In the genomic region with DNA sequence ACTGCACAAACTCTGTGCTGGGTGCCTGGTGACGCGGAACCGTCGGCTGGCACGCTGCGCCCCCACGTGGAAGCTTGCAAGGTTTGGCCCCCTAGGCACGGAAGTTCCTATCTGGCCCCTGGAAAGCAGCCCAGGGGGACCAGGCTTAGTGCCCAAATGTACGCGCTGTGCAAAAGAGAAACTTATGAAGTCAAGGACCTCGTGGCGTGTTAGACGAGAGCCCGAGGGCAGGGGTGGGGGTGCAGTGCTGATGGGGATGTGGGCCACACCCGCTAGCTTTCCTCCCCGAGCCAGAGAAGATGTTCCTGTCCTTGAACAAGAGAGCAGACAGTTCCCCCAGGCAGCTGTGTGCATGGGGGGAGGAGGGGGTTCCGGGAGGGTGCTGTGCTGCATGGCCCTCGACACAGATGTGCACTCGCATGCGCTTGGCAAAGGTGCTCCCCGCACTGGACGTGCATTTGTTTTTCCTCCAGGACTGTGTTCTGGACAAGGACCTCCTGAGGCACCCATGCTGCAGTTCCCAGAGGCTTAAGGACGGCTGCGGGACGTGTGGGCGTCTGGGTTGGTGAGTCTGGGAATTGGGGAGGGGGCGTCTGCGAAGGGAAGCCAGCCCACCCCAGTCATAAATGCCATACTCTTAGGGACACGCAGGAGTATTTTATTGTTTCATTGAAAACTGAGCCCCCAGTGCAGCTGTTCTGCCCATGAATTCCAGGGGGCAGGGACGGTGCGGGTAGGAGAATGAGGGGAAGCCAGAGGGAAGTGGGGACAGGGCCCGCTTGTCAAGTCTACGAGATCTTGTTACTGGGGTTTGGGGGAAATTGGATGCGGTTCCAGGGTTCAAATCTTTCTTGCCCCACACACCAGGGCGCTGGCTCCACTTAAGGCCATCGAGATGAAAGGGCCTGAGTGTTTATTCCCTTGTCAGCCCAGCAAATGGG, we compare ENCODE assay signal across 12 cellular contexts.
DNase-seq lines count a peak whose midpoint lies in the region; ATAC-seq and TF ChIP-seq lines count a peak whose summit lies in the region.
"Had no signal": no experiment of that assay in that cellular context is flagged by ENCODE, and none has a peak within 500 bp of the region (broad histone marks: within the 10 kb centered on the region; RNA-seq: fewer than 3 reads in every experiment).

No MANE protein-coding gene starts in this region.

- CTCF ChIA-PET in RWPE1 (lab: Yijun Ruan, JAX), result no interaction called here

- H3K36me3 ChIP-seq in adipocyte (ENCODE audit: control insufficient read depth, insufficient read depth, low read length, severe bottlenecking) (no peaks in the 10 kb centered on the region), vagina (no peaks in the 10 kb centered on the region)
- H3K36me3 ChIP-seq: adrenal gland, stomach had no signal

- intact Hi-C loops in Right ventricle myocardium inferior (cut with DNase I), result no loop called here
- intact Hi-C loops in cardiac septum (cut with DNase I), result no loop called here
- intact Hi-C loops in vagina (cut with DNase I), result no loop called here

- H3K27ac ChIP-seq in vagina, result no peak overlapping the region
- H3K27ac ChIP-seq in RWPE1, result no peak overlapping the region
- H3K27ac ChIP-seq: adrenal gland, stomach had no signal

- no peak overlapping the region for H3K9ac ChIP-seq in adipocyte (ENCODE audit: low read length)

- TF ChIP-seq POLR2A in vagina (IDR thresholded peaks at IDR 0.05), result no peak

- DNase-seq in Right ventricle myocardium inferior (ENCODE audit: missing footprints), result no peak
- DNase-seq in cardiac septum (ENCODE audit: low spot score), result no peak
- DNase-seq in adipocyte (ENCODE audit: low read depth), result peak; percentile 51
- peak; percentile 63 for DNase-seq in iPS-NIHi7 (ENCODE audit: extremely low spot score)
- peak; percentile 84 to 95 for DNase-seq in vagina (ENCODE audit: extremely low spot score in 2 of 2)
- no peak for DNase-seq in DMS53 (lab: John Stamatoyannopoulos, UW)
- DNase-seq in NCI-H146 treated with DMSO at 0.1 percent for 48 hours (lab: John Stamatoyannopoulos, UW; ENCODE audit: unreplicated experiment), result no peak
- DNase-seq in RWPE1 (ENCODE audit: low spot score), result no peak
- DNase-seq: COR-L47; NK-92 treated with Interleukin-12 subunit alpha and Interleukin-12 subunit beta, amount 100 ng/mL, for 24 hours; stomach had no signal

- peak; percentile 26 for ATAC-seq in Right ventricle myocardium inferior

- H3K27me3 ChIP-seq in adipocyte (replicated peaks; ENCODE audit: control insufficient read depth, insufficient read depth, low read length) (peaks cover 19% of the 10 kb centered on the region), vagina (no peaks in the 10 kb centered on the region)
- H3K27me3 ChIP-seq: adrenal gland had no signal

- H3K4me3 ChIP-seq in adipocyte (ENCODE audit: low read length), result no peak overlapping the region
- no peak overlapping the region for H3K4me3 ChIP-seq in vagina
- H3K4me3 ChIP-seq: adrenal gland had no signal

- H3K9me3 ChIP-seq in adipocyte (ENCODE audit: control insufficient read depth, low read length) (no peaks in the 10 kb centered on the region), vagina (no peaks in the 10 kb centered on the region)
- H3K9me3 ChIP-seq: adrenal gland, stomach had no signal

- POLR2A ChIA-PET in RWPE1 (lab: Yijun Ruan, JAX; ENCODE audit: low non-redundant PET), result no interaction called here

- peaks cover 7% of the 10 kb centered on the region for H3K4me1 ChIP-seq in adipocyte (ENCODE audit: control insufficient read depth, insufficient read depth, low read length)
- peaks cover 11% of the 10 kb centered on the region for H3K4me1 ChIP-seq in vagina
- H3K4me1 ChIP-seq: adrenal gland had no signal

- TF ChIP-seq CTCF in vagina (IDR thresholded peaks at IDR 0.05) (peak in 1 of 3 experiments; percentile 48), RWPE1 (conservative IDR thresholded peaks at IDR 0.05; ENCODE audit: low read depth) (no peak)

Comparison
In these comparisons a context has a peak if more than half of its experiments do, and no peak if none do; other contexts are left out.
1. DNase-seq: peak in adipocyte (single experiment), iPS-NIHi7 (single experiment) and vagina (2 of 2); none in Right ventricle myocardium inferior (single experiment), cardiac septum (single experiment), DMS53 (single experiment), NCI-H146 treated with DMSO at 0.1 percent for 48 hours (single experiment) and RWPE1 (single experiment).